ENCODE assay signal across 30 cellular contexts in the genomic region with DNA sequence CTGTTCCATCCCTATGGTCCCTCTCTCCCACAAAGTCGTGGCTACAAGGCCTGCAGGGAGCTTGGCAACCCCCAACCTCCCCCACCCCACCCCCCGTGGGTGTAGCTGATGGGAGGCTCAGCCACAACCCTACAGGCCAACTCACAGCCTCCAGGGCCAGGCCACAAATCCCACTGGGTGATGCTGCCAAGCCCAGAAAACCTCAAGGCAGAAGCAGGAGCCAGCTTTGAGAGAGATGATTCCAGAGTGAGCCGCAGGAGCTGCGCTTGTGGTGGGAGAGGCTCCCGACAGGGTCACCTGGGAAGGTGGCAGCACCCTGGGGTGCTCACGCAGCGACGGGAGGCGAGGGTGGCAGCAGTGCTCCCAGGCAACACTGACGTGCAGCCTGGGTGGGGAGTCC. TPM values are rescaled to one million over a fixed set of nuclear protein-coding genes. Genes with fewer than 3 reads are reported as not detected.
DNase-seq lines count a peak whose midpoint lies in the region; ATAC-seq and TF ChIP-seq lines count a peak whose summit lies in the region.
"Had no signal": no experiment of that assay in that cellular context is flagged by ENCODE, and none has a peak within 500 bp of the region (broad histone marks: within the 10 kb centered on the region; RNA-seq: fewer than 3 reads in every experiment).

No MANE protein-coding gene starts in this region.

- no peak for TF ChIP-seq CTCF in cardiac fibroblast (IDR thresholded peaks at IDR 0.05; ENCODE audit: low read depth, low read length)

- no peak for ATAC-seq in HG03196 (IDR thresholded peaks at IDR 0.05; ENCODE audit: unreplicated experiment)
- no peak for ATAC-seq in HG03378 (IDR thresholded peaks at IDR 0.05; ENCODE audit: unreplicated experiment)
- ATAC-seq: A549; left colon; naive thymus-derived CD4-positive, alpha-beta T cell; Panc1; stimulated activated naive CD8-positive, alpha-beta T cell treated with anti-CD3 and anti-CD28 coated beads, Interleukin-15, amount 100 ng/mL, for 72 hours had no signal

- DNase-seq in AG20443 (ENCODE audit: low spot score), result peak; percentile 63
- peak; percentile 46 for DNase-seq in MV-4-11 (lab: John Stamatoyannopoulos, UW)
- DNase-seq in cardiac fibroblast (ENCODE audit: low read depth in 2 of 2), result peak; percentile 44 to 48
- peak; percentile 78 for DNase-seq in mesenteric fat pad (ENCODE audit: low spot score)
- no peak for DNase-seq in occipital lobe (lab: John Stamatoyannopoulos, UW)
- DNase-seq in NCI-H524 treated with DMSO at 0.1 percent for 48 hours (lab: John Stamatoyannopoulos, UW), result no peak
- DNase-seq: activated CD4-positive, alpha-beta T cell treated with anti-CD3 and anti-CD28 coated beads for 48 hours; activated gamma-delta T cell; activated T-cell treated with anti-CD3 and anti-CD28 coated beads, Interleukin-2, amount 50 U/mL, for 24 hours; COR-L47; effector CD8-positive, alpha-beta T cell; erythroblast; GDM1; hippocampal formation; left colon; naive thymus-derived CD4-positive, alpha-beta T cell; NCI-H1048; NCI-H1694; NCI-H2171; NCI-H524; stimulated activated naive CD8-positive, alpha-beta T cell treated with anti-CD3 and anti-CD28 coated beads, Interleukin-15, amount 100 ng/mL, for 72 hours; SW 1271; T-helper 9 cell; tibial artery; WERI-Rb-1 had no signal

- H3K4me3 ChIP-seq in cardiac fibroblast (replicated peaks in 1 of 2; ENCODE audit: low read depth in 2 of 2, low read length in 2 of 2), result no peak overlapping the region
- H3K4me3 ChIP-seq: A549, skin epidermis, tibial artery had no signal

RNA-seq across cellular contexts. Expression of a gene that starts 44.8 kb away (rescaled TPM):
- total RNA-seq in mesenteric fat pad (216 TPM), occipital lobe (22.5 TPM)

Comparison
In these comparisons a context has a peak if more than half of its experiments do, and no peak if none do; other contexts are left out.
1. DNase-seq: peak in AG20443 (single experiment), MV-4-11 (single experiment), cardiac fibroblast (2 of 2) and mesenteric fat pad (single experiment); none in occipital lobe (single experiment) and NCI-H524 treated with DMSO at 0.1 percent for 48 hours (single experiment).